In genomic region chr17:82518826-82519810, GRCh38 we compare ENCODE assay signal across 1 cellular context.
A peak's percentile ranks its signal among the peaks of the same experiment; 100 is the strongest.
TF ChIP-seq lines count a peak whose summit lies in the region.

TSS of gene FOXK2 (plus strand) at chr17:82519732. CDS start at chr17:82519889, 157 bp downstream.

TF ChIP-seq in K562, 482 proteins besides CTCF, POLR2A, EP300 and RAD21 (continued from another document and continues in another):
- TF ChIP-seq ZNF395 (CRISPR knock-in tag; IDR thresholded peaks at IDR 0.05) (peak; percentile 52; the same call in 1 of the 2 replicates), JUN (IDR thresholded peaks at IDR 0.05; ENCODE audit: borderline replicate concordance, low read depth, low read length) (no peak), JUN (CRISPR knock-in tag; IDR thresholded peaks at IDR 0.05; ENCODE audit: borderline replicate concordance) (no peak), E2F3 (CRISPR knock-in tag; IDR thresholded peaks at IDR 0.05) (peak; percentile 92), MIER1 (IDR thresholded peaks at IDR 0.05; ENCODE audit: low read depth) (no peak), RFX7 (CRISPR knock-in tag; IDR thresholded peaks at IDR 0.05) (no peak), ZNF609 (CRISPR knock-in tag; IDR thresholded peaks at IDR 0.05; ENCODE audit: borderline replicate concordance) (no peak), CREB3L1 (IDR thresholded peaks at IDR 0.05; ENCODE audit: borderline replicate concordance, low read depth) (peak; percentile 97), ELF4 (CRISPR knock-in tag; IDR thresholded peaks at IDR 0.05) (no peak), TAL1 (IDR thresholded peaks at IDR 0.05) (no peak), ZBTB33 (CRISPR knock-in tag; IDR thresholded peaks at IDR 0.05) (peak; percentile 78; the same call in 1 of the 2 replicates), CCNT2 (IDR thresholded peaks at IDR 0.05; ENCODE audit: borderline replicate concordance, extremely low read depth, insufficient read length, low read depth, low read length) (peak; percentile 89), ZNF280B (CRISPR knock-in tag; IDR thresholded peaks at IDR 0.05) (no peak), ZNF253 (CRISPR knock-in tag; conservative IDR thresholded peaks at IDR 0.05) (no peak), SAFB2 (IDR thresholded peaks at IDR 0.05; ENCODE audit: borderline replicate concordance, low read depth, low read length, severe bottlenecking) (no peak), ZNF75A (CRISPR knock-in tag; IDR thresholded peaks at IDR 0.05) (no peak), REST (CRISPR knock-in tag; IDR thresholded peaks at IDR 0.05; ENCODE audit: low read depth) (peak; percentile 82; the same call in 1 of the 2 replicates), NR2C1 (IDR thresholded peaks at IDR 0.05) (no peak; the same call in 1 of the 2 replicates), NR2C1 (tag; IDR thresholded peaks at IDR 0.05) (0 out of 2 replicates have a peak, but pooled peaks have one; percentile 40), TSC22D4 (tag; IDR thresholded peaks at IDR 0.05) (no peak), TFE3 (CRISPR knock-in tag; IDR thresholded peaks at IDR 0.05) (no peak), CHD4 (IDR thresholded peaks at IDR 0.05; ENCODE audit: insufficient read depth, insufficient replicate concordance, low read depth, low read length, poor library complexity, severe bottlenecking) (peak; percentile 71), GTF2E2 (tag; IDR thresholded peaks at IDR 0.05) (peak; percentile 68), HMG20B (CRISPR knock-in tag; IDR thresholded peaks at IDR 0.05) (no peak), CBX5 (IDR thresholded peaks at IDR 0.05; ENCODE audit: borderline replicate concordance, low read depth) (no peak), ETV5 (CRISPR knock-in tag; IDR thresholded peaks at IDR 0.05; ENCODE audit: low read depth) (no peak), ARID1B (IDR thresholded peaks at IDR 0.05) (peak; percentile 57), TEAD2 (tag; IDR thresholded peaks at IDR 0.05) (no peak), ZNF655 (CRISPR knock-in tag; IDR thresholded peaks at IDR 0.05) (no peak), ETS1 (conservative IDR thresholded peaks at IDR 0.05; ENCODE audit: control insufficient read depth, low read depth, low read length) (peak; percentile 66; the same call in 1 of the 2 replicates), SUPT5H (IDR thresholded peaks at IDR 0.05) (peak; percentile 56), HEY1 (CRISPR knock-in tag; IDR thresholded peaks at IDR 0.05; ENCODE audit: borderline replicate concordance) (no peak), NBN (IDR thresholded peaks at IDR 0.05; ENCODE audit: low read depth) (peak; percentile 76), CEBPG (CRISPR knock-in tag; IDR thresholded peaks at IDR 0.05) (no peak), CEBPG (tag; conservative IDR thresholded peaks at IDR 0.05 in 1 of 2, IDR thresholded peaks at IDR 0.05 in 1 of 2) (peak in 1 of 2 experiments; percentile 54; a peak in 1 of 4 replicates)
